ENCODE assay signal across 8 cellular contexts in the genomic region with DNA sequence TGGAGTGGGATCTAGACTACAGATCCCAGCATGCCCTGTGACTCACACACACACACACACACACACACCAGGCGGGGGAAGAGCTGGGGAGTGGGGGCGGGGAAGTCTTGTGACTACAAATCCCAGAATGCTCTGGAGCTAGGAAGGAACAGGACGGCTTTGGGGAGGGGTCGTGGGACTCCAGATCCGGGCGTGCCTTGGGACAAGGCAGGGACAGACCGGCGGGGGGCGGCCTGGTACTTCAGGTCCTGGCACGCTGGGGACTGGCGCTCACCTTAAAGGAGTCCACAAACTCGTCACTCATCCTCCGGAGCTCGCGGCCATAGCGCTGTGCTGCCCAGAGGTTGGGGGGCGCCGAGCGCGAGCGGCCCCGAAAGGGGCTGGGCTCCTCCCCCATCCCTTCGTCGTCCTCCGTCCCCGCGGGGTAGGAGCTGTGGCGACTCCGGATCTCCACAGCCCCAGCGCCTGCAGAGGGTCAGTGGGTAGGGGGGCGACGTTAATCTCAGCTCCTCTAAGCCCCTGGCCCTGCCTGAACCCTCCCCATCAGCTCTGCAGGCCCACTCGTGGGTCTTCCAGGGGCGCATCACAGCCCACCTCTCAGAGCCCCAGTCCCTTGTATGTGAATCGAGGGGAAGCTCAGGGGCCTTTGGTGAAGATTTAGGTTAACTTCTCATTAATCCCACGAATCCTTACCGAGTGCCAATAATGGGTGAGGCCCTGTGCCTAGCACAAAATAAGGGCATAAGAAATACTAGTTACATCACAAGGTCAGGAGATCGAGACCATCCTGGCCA. TPM values are rescaled to one million over a fixed set of nuclear protein-coding genes. Genes with fewer than 3 reads are reported as not detected.
DNase-seq lines count a peak whose midpoint lies in the region; ATAC-seq and TF ChIP-seq lines count a peak whose summit lies in the region.

No MANE protein-coding gene starts in this region.

- CTCF ChIA-PET in Panc1 (lab: Charles Lee) = interaction anchor here (0.6 to 0.7 kb wide), 3 partner anchors 19 to 84 kb away, joined by 3 to 5 read pairs (median 3); no protein-coding TSS in a partner anchor

- peak overlapping the region; percentile 89 to 99 (median 98) for H3K4me3 Mint-ChIP-seq in IgD-negative memory B cell

- POLR2A ChIA-PET in Panc1 (lab: Charles Lee) = interaction anchor here (0.5 to 1.3 kb wide), 5 partner anchors 12 to 347 kb away, joined by 4 read pairs; no protein-coding TSS in a partner anchor

- H3K36me3 Mint-ChIP-seq in IgD-negative memory B cell = peaks cover 1% of the 10 kb centered on the region

- DNase-seq in DMS153 (lab: John Stamatoyannopoulos, UW) = peak; percentile 92
- DNase-seq in Panc1 (ENCODE audit: low read depth, low spot score) = peak; percentile 67
- DNase-seq in activated T-cell treated with anti-CD3 and anti-CD28 coated beads, Interleukin-2, amount 50 U/mL, for 48 hours = peak; percentile 88 to 90
- DNase-seq in stimulated activated CD8-positive, alpha-beta memory T cell treated with anti-CD3 and anti-CD28 coated beads, Interleukin-4, amount 100 ng/mL, for 4 hours (ENCODE audit: low read depth in 2 of 2, low spot score in 1 of 2) = peak; percentile 64 to 78

- no peak for TF ChIP-seq CTCF in Panc1 (IDR thresholded peaks at IDR 0.05)

- H3K27ac Mint-ChIP-seq in IgD-negative memory B cell = peak overlapping the region; percentile 97 to 99 (median 99)

- H3K9me3 ChIP-seq in Panc1 (ENCODE audit: control insufficient read depth, insufficient read depth, low read depth, low read length) = no peaks in the 10 kb centered on the region
- no peaks in the 10 kb centered on the region for H3K9me3 ChIP-seq in muscle layer of colon (ENCODE audit: low read length)

- no peaks in the 10 kb centered on the region for H3K9me3 Mint-ChIP-seq in IgD-negative memory B cell

- no TSS peak for BruUV-seq in Panc1 (replicated peaks; lab: Mats Ljungman, UMichigan)

- no peaks in the 10 kb centered on the region for H3K27me3 Mint-ChIP-seq in IgD-negative memory B cell

- H3K4me1 Mint-ChIP-seq in IgD-negative memory B cell = peaks cover 13 to 16% (median 13%) of the 10 kb centered on the region in 3 donors

- in situ Hi-C loops in Panc1 (cut with HindIII; ENCODE audit: low pct_unique_long_range_greater_than_20kb, low sequenced_read_pairs) = no loop called here

- H3K4me1 ChIP-seq in Panc1 (ENCODE audit: control insufficient read depth, insufficient read depth, low read length) (peaks cover 13% of the 10 kb centered on the region), muscle layer of colon (ENCODE audit: insufficient read depth, low read length) (peaks cover 19% of the 10 kb centered on the region)

- intact Hi-C loops in Panc1 (cut with micrococcal nuclease; ENCODE audit: unreplicated experiment) = no loop called here

- ATAC-seq in Panc1 (peak; percentile 23), esophagus mucosa (peak; percentile 44), GM18858 (IDR thresholded peaks at IDR 0.05; ENCODE audit: unreplicated experiment) (no peak)

- H3K4me3 ChIP-seq in Panc1 (ENCODE audit: low read depth in 2 of 2, low read length in 2 of 2) = peak overlapping the region; percentile 57 to 76
- H3K4me3 ChIP-seq in muscle layer of colon (ENCODE audit: low read depth in 1 of 2, low read length in 2 of 2) = peak overlapping the region; percentile 78 to 87

- H3K36me3 ChIP-seq in Panc1 (ENCODE audit: control insufficient read depth, insufficient read depth, low read length) = no peaks in the 10 kb centered on the region; the same call in 1 of the 2 replicates
- H3K36me3 ChIP-seq in muscle layer of colon (ENCODE audit: insufficient read depth, low read length) = peaks cover 11% of the 10 kb centered on the region

- H3K27me3 ChIP-seq in Panc1 (ENCODE audit: control insufficient read depth, insufficient read depth, low read length) (no peaks in the 10 kb centered on the region), muscle layer of colon (ENCODE audit: control insufficient read depth in 1 of 2, insufficient read depth in 2 of 2, low read length in 2 of 2) (no peaks in the 10 kb centered on the region)

- H3K27ac ChIP-seq in Panc1 (ENCODE audit: low read length) (peak overlapping the region; percentile 98), muscle layer of colon (ENCODE audit: low read depth, low read length) (peak overlapping the region; percentile 99)

- peak overlapping the region; percentile 78 for H3K9ac ChIP-seq in muscle layer of colon (ENCODE audit: low read length)

RNA-seq across cellular contexts. Expression of gene BAD, which starts 12.9 kb away (rescaled TPM):
- polyA plus RNA-seq in IgD-negative memory B cell = 53.2 TPM
- total RNA-seq in Panc1 (2021; ENCODE audit: unreplicated experiment) = 77.7 TPM
- 86.9 TPM for polyA plus RNA-seq in Panc1 (2012; ENCODE audit: insufficient read length)
- 45.4 TPM for total RNA-seq in esophagus mucosa

RNA-seq across cellular contexts. Expression of gene GPR137, which starts 14.1 kb away (rescaled TPM):
- 19.7 TPM for polyA plus RNA-seq in IgD-negative memory B cell
- total RNA-seq in Panc1 (2021; ENCODE audit: unreplicated experiment) (183 TPM), esophagus mucosa (18.5 TPM)
- polyA plus RNA-seq in Panc1 (2012; ENCODE audit: insufficient read length) = 237 TPM

RNA-seq across cellular contexts. Expression of gene KCNK4, which starts 19.6 kb away (rescaled TPM):
- polyA plus RNA-seq in IgD-negative memory B cell = not detected
- total RNA-seq in Panc1 (2021; ENCODE audit: unreplicated experiment) = 1.1 TPM
- 1.3 TPM for polyA plus RNA-seq in Panc1 (2012; ENCODE audit: insufficient read length)
- not detected for total RNA-seq in esophagus mucosa

RNA-seq across cellular contexts. Expression of gene PLCB3, which starts 20.2 kb away (rescaled TPM):
- polyA plus RNA-seq in IgD-negative memory B cell = 0.33 TPM
- total RNA-seq in Panc1 (2021; ENCODE audit: unreplicated experiment) (41.2 TPM), esophagus mucosa (43.9 TPM)
- 55.5 TPM for polyA plus RNA-seq in Panc1 (2012; ENCODE audit: insufficient read length)

RNA-seq across cellular contexts. Expression of gene PPP1R14B, which starts 24.8 kb away (rescaled TPM):
- polyA plus RNA-seq in IgD-negative memory B cell = 48.1 TPM
- 261 TPM for total RNA-seq in Panc1 (2021; ENCODE audit: unreplicated experiment)
- polyA plus RNA-seq in Panc1 (2012; ENCODE audit: insufficient read length) = 287 TPM
- 265 TPM for total RNA-seq in esophagus mucosa
